ENCODE assay signal across 26 cellular contexts in the genomic region with DNA sequence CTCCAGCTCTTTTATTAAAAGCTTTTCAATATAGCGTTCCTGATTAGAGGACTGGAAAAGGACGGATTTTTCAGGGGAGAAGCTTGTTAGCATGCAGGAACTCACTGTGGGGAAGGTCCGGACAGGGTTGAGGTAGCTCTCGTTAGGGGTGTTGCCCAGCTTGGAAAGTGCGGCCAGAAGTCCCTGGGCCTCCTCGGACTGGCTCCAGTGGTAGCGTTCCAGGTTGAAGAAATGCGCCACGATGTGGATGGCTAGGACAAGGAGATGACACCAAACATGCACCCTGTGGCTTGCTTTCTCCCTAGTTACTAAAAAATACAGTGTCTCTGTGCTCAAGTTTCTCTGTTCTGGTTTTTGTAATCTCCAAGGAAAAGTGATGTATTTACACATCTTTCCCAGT. TPM values are rescaled to one million over a fixed set of nuclear protein-coding genes. Genes with fewer than 3 reads are reported as not detected.
"Had no signal": no experiment of that assay in that cellular context is flagged by ENCODE, and none has a peak within 500 bp of the region (broad histone marks: within the 10 kb centered on the region; RNA-seq: fewer than 3 reads in every experiment).

No MANE protein-coding gene starts in this region.

- DNase-seq: activated B cell treated with CpG ODN at 0.5 μM for 24 hours; activated CD4-positive, alpha-beta T cell treated with anti-CD3 and anti-CD28 coated beads for 1 hour; activated CD4-positive, alpha-beta T cell treated with anti-CD3 and anti-CD28 coated beads, Interleukin-2, amount 10 ng/mL, durations not matched to agents 24 days and 14 days; activated CD4-positive, alpha-beta T cell treated with anti-CD3 and anti-CD28 coated beads, Interleukin-2, amount 50 U/mL, for 48 hours; activated CD8-positive, alpha-beta memory T cell treated with anti-CD3 and anti-CD28 coated beads for 24 hours; activated effector memory CD4-positive, alpha-beta T cell treated with anti-CD3 and anti-CD28 coated beads, Interleukin-2, amount 50 U/mL, for 16 hours; activated naive CD4-positive, alpha-beta T cell treated with Interleukin-2 at 50 U/mL for 16 hours; activated naive CD8-positive, alpha-beta T cell treated with anti-CD3 and anti-CD28 coated beads, Interleukin-2, amount 50 U/mL, for 24 hours; activated T-cell treated with anti-CD3 and anti-CD28 coated beads, Interleukin-2, amount 50 U/mL, for 4 hours; amniotic stem cell; brain microvascular endothelial cell; cerebellar nuclear complex; MM.1S; NCI-H1436; NCI-H2081; NCI-H510A treated with DMSO at 0.1 percent for 48 hours; Right ventricle myocardium superior; SJCRH30; T-helper 17 cell; T-helper 9 cell had no signal

- H3K9me3 Mint-ChIP-seq: activated B cell treated with CpG ODN at 0.5 μM for 24 hours; activated CD4-positive, alpha-beta T cell treated with anti-CD3 and anti-CD28 coated beads, Interleukin-2, amount 10 ng/mL, durations not matched to agents 24 days and 14 days; activated naive CD4-positive, alpha-beta T cell treated with anti-CD3 and anti-CD28 coated beads, Interleukin-2, amount 50 U/mL, for 72 hours; activated naive CD8-positive, alpha-beta T cell treated with anti-CD3 and anti-CD28 coated beads, Interleukin-2, amount 50 U/mL, for 24 hours; activated T-cell treated with anti-CD3 and anti-CD28 coated beads, Interleukin-2, amount 50 U/mL, for 4 hours; IgD-negative memory B cell had no signal

- H3K4me3 ChIP-seq: SJCRH30 had no signal

- H3K9ac ChIP-seq: KMS-11 had no signal

- H3K27me3 Mint-ChIP-seq: activated CD4-positive, alpha-beta T cell treated with anti-CD3 and anti-CD28 coated beads, Interleukin-2, amount 10 ng/mL, durations not matched to agents 24 days and 14 days; activated naive CD8-positive, alpha-beta T cell treated with anti-CD3 and anti-CD28 coated beads, Interleukin-2, amount 50 U/mL, for 24 hours had no signal

- H3K4me3 Mint-ChIP-seq: activated B cell treated with CpG ODN at 0.5 μM for 24 hours; activated CD4-positive, alpha-beta T cell treated with anti-CD3 and anti-CD28 coated beads, Interleukin-2, amount 10 ng/mL, durations not matched to agents 24 days and 14 days; activated naive CD8-positive, alpha-beta T cell treated with anti-CD3 and anti-CD28 coated beads, Interleukin-2, amount 50 U/mL, for 24 hours; activated T-cell treated with anti-CD3 and anti-CD28 coated beads, Interleukin-2, amount 50 U/mL, for 4 hours; IgD-negative memory B cell; T-helper 17 cell had no signal

- H3K9me3 ChIP-seq: SJCRH30 had no signal

- H3K4me2 ChIP-seq: KMS-11 had no signal

- ATAC-seq: activated naive CD4-positive, alpha-beta T cell treated with anti-CD3 and anti-CD28 coated beads, Interleukin-2, amount 50 U/mL, for 72 hours; activated naive CD8-positive, alpha-beta T cell treated with anti-CD3 and anti-CD28 coated beads, Interleukin-2, amount 50 U/mL, for 24 hours; activated T-cell treated with anti-CD3 and anti-CD28 coated beads, Interleukin-2, amount 50 U/mL, for 4 hours; Panc1; T-helper 17 cell had no signal

- H3K27ac ChIP-seq: brain microvascular endothelial cell, KMS-11, RWPE1, SJCRH30 had no signal

- H3K27ac Mint-ChIP-seq: activated B cell treated with CpG ODN at 0.5 μM for 24 hours; activated CD4-positive, alpha-beta T cell treated with anti-CD3 and anti-CD28 coated beads, Interleukin-2, amount 10 ng/mL, durations not matched to agents 24 days and 14 days; activated naive CD4-positive, alpha-beta T cell treated with anti-CD3 and anti-CD28 coated beads, Interleukin-2, amount 50 U/mL, for 72 hours; activated naive CD8-positive, alpha-beta T cell treated with anti-CD3 and anti-CD28 coated beads, Interleukin-2, amount 50 U/mL, for 24 hours; IgD-negative memory B cell; T-helper 17 cell had no signal

- H3K27me3 ChIP-seq: brain microvascular endothelial cell, SJCRH30 had no signal

- H3K36me3 Mint-ChIP-seq: activated naive CD4-positive, alpha-beta T cell treated with anti-CD3 and anti-CD28 coated beads, Interleukin-2, amount 50 U/mL, for 72 hours; IgD-negative memory B cell had no signal

- H3K36me3 ChIP-seq: brain microvascular endothelial cell, SJCRH30 had no signal

RNA-seq across cellular contexts. Expression of gene NOX3, which starts 12.5 kb away (rescaled TPM):
- total RNA-seq: activated B cell treated with CpG ODN at 0.5 μM for 24 hours; activated CD4-positive, alpha-beta T cell treated with anti-CD3 and anti-CD28 coated beads, Interleukin-2, amount 10 ng/mL, durations not matched to agents 24 days and 14 days; activated naive CD4-positive, alpha-beta T cell treated with anti-CD3 and anti-CD28 coated beads, Interleukin-2, amount 50 U/mL, for 72 hours; activated T-cell treated with anti-CD3 and anti-CD28 coated beads, Interleukin-2, amount 50 U/mL, for 4 hours; cardiac septum; Right ventricle myocardium superior; SJCRH30; T-helper 17 cell had no signal
- polyA plus RNA-seq: IgD-negative memory B cell had no signal
